In genomic region chr4:41934813-41935651, GRCh38 we compare ENCODE assay signal across 8 cellular contexts. TPM values are rescaled to one million over a fixed set of nuclear protein-coding genes. Genes with fewer than 3 reads are reported as not detected.
DNase-seq lines count a peak whose midpoint lies in the region; ATAC-seq and TF ChIP-seq lines count a peak whose summit lies in the region.

A gene with protein sequence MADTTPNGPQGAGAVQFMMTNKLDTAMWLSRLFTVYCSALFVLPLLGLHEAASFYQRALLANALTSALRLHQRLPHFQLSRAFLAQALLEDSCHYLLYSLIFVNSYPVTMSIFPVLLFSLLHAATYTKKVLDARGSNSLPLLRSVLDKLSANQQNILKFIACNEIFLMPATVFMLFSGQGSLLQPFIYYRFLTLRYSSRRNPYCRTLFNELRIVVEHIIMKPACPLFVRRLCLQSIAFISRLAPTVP (plus strand): TSS chr4:41935429. CDS start chr4:41935485, 56 bp downstream.

- intact Hi-C loops in activated CD4-positive, alpha-beta T cell treated with anti-CD3 and anti-CD28 coated beads, Interleukin-2, amount 10 ng/mL, durations not matched to agents 24 days and 14 days (cut with micrococcal nuclease): loop anchor here (1.0 kb wide), 1 partner anchor 55 kb away; the partner anchor contains the start of gene SLC30A9

- H3K9ac ChIP-seq in BLaER1: peak within 1 kb of the TSS; percentile 88

- H3K36me3 Mint-ChIP-seq in activated CD4-positive, alpha-beta T cell treated with anti-CD3 and anti-CD28 coated beads, Interleukin-2, amount 10 ng/mL, durations not matched to agents 24 days and 14 days (ENCODE audit: low read depth): peaks cover 34% of the 10 kb centered on the region

- H3K27ac ChIP-seq in BLaER1 (peak within 1 kb of the TSS; percentile 79), coronary artery (peak within 1 kb of the TSS; percentile 50 to 80)

- ATAC-seq in GM19324 (IDR thresholded peaks at IDR 0.05; ENCODE audit: low FRiP score, unreplicated experiment) (peak; percentile 92), HG03469 (IDR thresholded peaks at IDR 0.05; ENCODE audit: unreplicated experiment) (peak; percentile 72)

- peak within 1 kb of the TSS; percentile 85 for H3K4me3 ChIP-seq in BLaER1
- H3K4me3 ChIP-seq in coronary artery: peak within 1 kb of the TSS; percentile 81

- peaks cover 43% of the 10 kb centered on the region for H4K20me1 ChIP-seq in BLaER1

- peak within 1 kb of the TSS; percentile 96 for H3K27ac Mint-ChIP-seq in activated CD4-positive, alpha-beta T cell treated with anti-CD3 and anti-CD28 coated beads, Interleukin-2, amount 10 ng/mL, durations not matched to agents 24 days and 14 days

- H3K4me1 Mint-ChIP-seq in activated CD4-positive, alpha-beta T cell treated with anti-CD3 and anti-CD28 coated beads, Interleukin-2, amount 10 ng/mL, durations not matched to agents 24 days and 14 days: peaks cover 36% of the 10 kb centered on the region

- peaks cover 6% of the 10 kb centered on the region for H3K9me3 Mint-ChIP-seq in activated CD4-positive, alpha-beta T cell treated with anti-CD3 and anti-CD28 coated beads, Interleukin-2, amount 10 ng/mL, durations not matched to agents 24 days and 14 days

- H3K36me3 ChIP-seq in BLaER1: peaks cover 13% of the 10 kb centered on the region

- H3K4me2 ChIP-seq in BLaER1: peak within 1 kb of the TSS; percentile 70

- H3K4me3 Mint-ChIP-seq in activated CD4-positive, alpha-beta T cell treated with anti-CD3 and anti-CD28 coated beads, Interleukin-2, amount 10 ng/mL, durations not matched to agents 24 days and 14 days: peak within 1 kb of the TSS; percentile 96

- DNase-seq in NCI-H526 treated with DMSO at 0.1 percent for 48 hours (lab: John Stamatoyannopoulos, UW) (peak; percentile 90), coronary artery (ENCODE audit: low spot score) (peak; percentile 89), left kidney (ENCODE audit: low read depth, low spot score) (peak; percentile 96)
- peak; percentile 92 for DNase-seq in activated CD4-positive, alpha-beta T cell treated with anti-CD3 and anti-CD28 coated beads, Interleukin-2, amount 10 ng/mL, durations not matched to agents 24 days and 14 days
- peak; percentile 77 to 81 for DNase-seq in stimulated activated CD4-positive, alpha-beta T cell treated with anti-CD3 and anti-CD28 coated beads, Interleukin-2, amount 100 ng/mL, for 24 hours

- no peaks in the 10 kb centered on the region for H3K9me3 ChIP-seq in BLaER1

- TF ChIP-seq CTCF in coronary artery (IDR thresholded peaks at IDR 0.05): no peak

- no peaks in the 10 kb centered on the region for H3K27me3 ChIP-seq in BLaER1

- no peaks in the 10 kb centered on the region for H3K27me3 Mint-ChIP-seq in activated CD4-positive, alpha-beta T cell treated with anti-CD3 and anti-CD28 coated beads, Interleukin-2, amount 10 ng/mL, durations not matched to agents 24 days and 14 days

- H3K4me1 ChIP-seq in BLaER1: peaks cover 28% of the 10 kb centered on the region

RNA-seq across cellular contexts. Expression of the gene that starts here (rescaled TPM):
- total RNA-seq in activated CD4-positive, alpha-beta T cell treated with anti-CD3 and anti-CD28 coated beads, Interleukin-2, amount 10 ng/mL, durations not matched to agents 24 days and 14 days: 97.6 and 102 TPM in 2 replicates

Comparison
In these comparisons a context has a peak if more than half of its experiments do, and no peak if none do; other contexts are left out.
1. Peak in every context shown above with its lines: DNase-seq, ATAC-seq, H3K4me3 ChIP-seq and H3K27ac ChIP-seq.